In the genomic region with DNA sequence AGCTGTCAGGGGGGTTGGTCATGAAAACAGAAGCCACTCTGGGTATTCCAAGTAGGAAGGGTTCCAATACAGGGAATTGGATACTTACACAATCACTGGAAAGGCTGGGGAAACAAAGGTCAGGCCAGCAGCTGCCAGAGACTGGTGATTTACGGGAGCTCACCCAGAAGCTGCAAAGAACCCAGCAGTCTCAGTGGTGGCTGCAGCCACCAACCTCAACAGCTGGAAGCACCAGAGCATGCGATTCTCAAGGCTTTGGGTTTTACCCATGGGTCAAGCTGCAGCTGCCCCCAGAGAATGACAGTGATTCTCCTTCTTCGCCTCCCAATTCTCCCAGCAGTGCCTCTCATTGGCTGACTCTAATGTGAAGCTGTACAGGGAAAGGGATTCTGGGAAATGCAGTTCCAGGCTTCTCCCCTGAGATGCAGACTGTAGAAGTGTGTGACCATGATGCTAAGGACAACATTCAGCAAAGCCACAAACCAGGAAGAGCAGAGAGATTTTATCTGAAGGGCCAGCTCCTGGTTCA, we compare ENCODE assay signal across 8 cellular contexts.
DNase-seq lines count a peak whose midpoint lies in the region; ATAC-seq and TF ChIP-seq lines count a peak whose summit lies in the region.

No MANE protein-coding gene starts in this region.

- H3K27ac ChIP-seq in HEK293 (ENCODE audit: extremely low read depth, low read depth, low read length) = no peak overlapping the region

- TF ChIP-seq CTCF in HEK293 (tag by site-specific recombination; IDR thresholded peaks at IDR 0.05) = no peak
- TF ChIP-seq CTCF in mucosa of descending colon (IDR thresholded peaks at IDR 0.05) = no peak
- TF ChIP-seq CTCF in osteocyte (IDR thresholded peaks at IDR 0.05) = no peak

- no peaks in the 10 kb centered on the region for H3K36me3 ChIP-seq in HEK293 (ENCODE audit: control insufficient read depth in 2 of 2, insufficient read depth in 1 of 2, low read length in 2 of 2)
- H3K36me3 ChIP-seq in mucosa of descending colon (ENCODE audit: low read depth) = no peaks in the 10 kb centered on the region

- CTCF ChIA-PET in HEK293 (lab: Yijun Ruan, JAX) = interaction anchor here (0.6 kb wide), 1 partner anchor 30 kb away, joined by 3 read pairs; no protein-coding TSS in a partner anchor

- no peaks in the 10 kb centered on the region for H3K4me1 ChIP-seq in HEK293 (ENCODE audit: control insufficient read depth, insufficient read depth, low read length)
- peaks cover 2% of the 10 kb centered on the region for H3K4me1 ChIP-seq in mucosa of descending colon (ENCODE audit: low read depth)

- no peaks in the 10 kb centered on the region for H3K9me3 ChIP-seq in HEK293 (ENCODE audit: control insufficient read depth, insufficient read depth, low read depth, low read length)
- peaks cover 9% of the 10 kb centered on the region for H3K9me3 ChIP-seq in mucosa of descending colon

- H3K4me3 ChIP-seq in HEK293 (ENCODE audit: low read depth, low read length) (no peak overlapping the region), mucosa of descending colon (no peak overlapping the region)

- H3K27me3 Mint-ChIP-seq in osteocyte (ENCODE audit: unreplicated experiment) = no peaks in the 10 kb centered on the region

- no peak overlapping the region for H3K4me3 Mint-ChIP-seq in osteocyte (ENCODE audit: unreplicated experiment)

- in situ Hi-C loops in KBM-7 (cut with MboI; ENCODE audit: low pct_unique_long_range_greater_than_20kb, low sequenced_read_pairs) = no loop called here
- in situ Hi-C loops in G401 (cut with HindIII; ENCODE audit: low sequenced_read_pairs) = no loop called here

- DNase-seq in KBM-7 (peak; percentile 23), mucosa of descending colon (no peak), osteocyte (ENCODE audit: extremely low spot score, unreplicated experiment) (no peak), SHP77 (lab: John Stamatoyannopoulos, UW) (no peak), G401 (ENCODE audit: low spot score) (no peak), NCI-H1436 treated with DMSO at 0.1 percent for 48 hours (lab: John Stamatoyannopoulos, UW) (no peak)

- intact Hi-C loops in mucosa of descending colon (cut with DNase I, micrococcal nuclease) = no loop called here

- peaks cover 8% of the 10 kb centered on the region for H3K36me3 Mint-ChIP-seq in osteocyte (ENCODE audit: unreplicated experiment)

- H3K4me1 Mint-ChIP-seq in osteocyte (ENCODE audit: unreplicated experiment) = peaks cover 3% of the 10 kb centered on the region

- peak; percentile 99 for ATAC-seq in GM18907 (IDR thresholded peaks at IDR 0.05; ENCODE audit: unreplicated experiment)
- ATAC-seq in mucosa of descending colon = peak; percentile 62

- POLR2A ChIA-PET in HEK293 (lab: Yijun Ruan, JAX) = no interaction called here

- no peak overlapping the region for H3K27ac Mint-ChIP-seq in osteocyte (ENCODE audit: unreplicated experiment)

- peaks cover 8% of the 10 kb centered on the region for H3K9me3 Mint-ChIP-seq in osteocyte (ENCODE audit: unreplicated experiment)

TF ChIP-seq in HEK293, 187 proteins besides CTCF, POLR2A, EP300 and RAD21:
- TF ChIP-seq FEZF1 (tag by site-specific recombination; IDR thresholded peaks at IDR 0.05) (no peak), ZNF302 (tag by site-specific recombination; IDR thresholded peaks at IDR 0.05; ENCODE audit: low read depth) (no peak), ZNF341 (tag by site-specific recombination; IDR thresholded peaks at IDR 0.05; ENCODE audit: low read depth) (peak; percentile 31), IKZF3 (tag by site-specific recombination; IDR thresholded peaks at IDR 0.05) (no peak)
